In the genomic region with DNA sequence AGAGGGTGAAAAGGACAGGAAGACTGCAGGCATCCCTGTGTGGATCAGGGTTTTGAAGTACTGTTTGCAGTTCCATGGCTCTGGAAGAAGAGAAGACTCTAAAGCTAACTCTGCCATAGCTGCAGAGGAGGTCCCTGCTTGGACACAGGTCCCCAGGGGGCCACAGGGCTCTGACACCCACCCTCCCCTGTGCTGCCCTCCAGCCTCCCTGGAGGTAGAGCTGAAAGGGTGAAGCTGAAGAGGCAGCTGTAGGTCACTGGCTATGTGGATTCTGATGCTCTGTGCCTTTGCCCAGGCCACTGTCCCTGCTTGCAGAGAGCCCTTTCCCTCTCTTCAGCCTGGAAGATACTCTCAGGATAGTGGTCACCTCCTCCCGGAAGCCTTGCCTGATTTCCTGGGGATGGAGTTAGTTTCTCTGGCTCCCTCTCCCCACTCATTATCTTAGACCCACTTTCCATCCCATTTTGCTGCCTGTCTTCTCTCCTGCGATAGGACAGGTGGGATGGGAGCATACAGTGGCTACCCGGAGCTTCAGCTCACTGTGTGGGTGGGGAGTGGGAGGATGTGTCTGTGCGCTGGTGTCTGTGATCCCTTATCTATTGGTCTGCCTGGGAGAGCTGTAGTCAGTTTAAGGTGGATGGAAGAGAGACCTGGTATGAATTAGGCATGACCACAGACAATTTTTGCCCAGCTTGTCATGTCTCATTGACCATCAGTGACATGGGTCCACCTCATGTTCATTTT, we compare ENCODE assay signal across 23 cellular contexts.
A peak's percentile ranks its signal among the peaks of the same experiment; 100 is the strongest.
DNase-seq lines count a peak whose midpoint lies in the region; ATAC-seq and TF ChIP-seq lines count a peak whose summit lies in the region.
"Had no signal": no experiment of that assay in that cellular context is flagged by ENCODE, and none has a peak within 500 bp of the region (broad histone marks: within the 10 kb centered on the region; RNA-seq: fewer than 3 reads in every experiment).

No MANE protein-coding gene starts in this region.

- H3K9me3 Mint-ChIP-seq in MCF 10A (ENCODE audit: unreplicated experiment) (no peaks in the 10 kb centered on the region), brain (peaks cover 0 to 6% (median 3%) of the 10 kb centered on the region in 5 experiments), nephron progenitor cell (peaks cover 6% of the 10 kb centered on the region)
- H3K9me3 Mint-ChIP-seq: immature natural killer cell had no signal

- CTCF ChIA-PET in MCF 10A (lab: Yijun Ruan, JAX), result interaction anchor here (0.7 to 9.6 kb wide), 4 partner anchors 91 to 312 kb away, joined by 3 to 85 read pairs (median 4); partner anchors contain the start of gene TMEM97

- no peaks in the 10 kb centered on the region for H3K4me1 ChIP-seq in breast epithelium

- no peak for ATAC-seq in GM18511 (IDR thresholded peaks at IDR 0.05; ENCODE audit: unreplicated experiment)
- ATAC-seq in HG03280 (IDR thresholded peaks at IDR 0.05; ENCODE audit: unreplicated experiment), result no peak
- ATAC-seq: gastrocnemius medialis, sciatic nerve had no signal

- intact Hi-C loops in MCF 10A (cut with micrococcal nuclease), result no loop called here
- intact Hi-C loops in breast epithelium (cut with DNase I; ENCODE audit: low total_unique reads), result no loop called here

- DNase-seq in MCF 10A (ENCODE audit: unreplicated experiment), result no peak
- no peak for DNase-seq in breast epithelium (ENCODE audit: low spot score in 2 of 2)
- no peak for DNase-seq in nephron progenitor cell
- DNase-seq in NCI-H524 treated with DMSO at 0.1 percent for 48 hours (lab: John Stamatoyannopoulos, UW), result no peak
- DNase-seq in NCI-H446 (lab: John Stamatoyannopoulos, UW), result no peak
- DNase-seq: activated gamma-delta T cell; effector memory CD4-positive, alpha-beta T cell; esophagus squamous epithelium; gastrocnemius medialis; immature natural killer cell; NCI-H1092 treated with DMSO at 0.1 percent for 48 hours; NCI-H1930; NCI-H2227 treated with DMSO at 0.1 percent for 48 hours; ovary; transverse colon had no signal

- no peaks in the 10 kb centered on the region for H3K27me3 ChIP-seq in breast epithelium
- H3K27me3 ChIP-seq: hepatocyte, ovary had no signal

- H3K4me3 Mint-ChIP-seq in MCF 10A (ENCODE audit: unreplicated experiment) (peak overlapping the region; percentile 88), brain (peak overlapping the region in 4 of 5 experiments; percentile 22 to 92 (median 89)), nephron progenitor cell (peak overlapping the region; percentile 89)

- POLR2A ChIA-PET in MCF 10A (lab: Yijun Ruan, JAX), result interaction anchor here (0.7 to 1.2 kb wide), 4 partner anchors 10 to 128 kb away, joined by 3 to 4 read pairs (median 3); partner anchors contain the start of gene POLDIP2

- H3K4me1 Mint-ChIP-seq in MCF 10A (ENCODE audit: insufficient read depth, unreplicated experiment), result peaks cover 14% of the 10 kb centered on the region
- H3K4me1 Mint-ChIP-seq in brain, result peaks cover 13% of the 10 kb centered on the region
- peaks cover 12% of the 10 kb centered on the region for H3K4me1 Mint-ChIP-seq in nephron progenitor cell

- no peak for TF ChIP-seq CTCF in MCF 10A (IDR thresholded peaks at IDR 0.05; ENCODE audit: unreplicated experiment)
- TF ChIP-seq CTCF in breast epithelium (IDR thresholded peaks at IDR 0.05), result no peak
- TF ChIP-seq CTCF in brain (conservative IDR thresholded peaks at IDR 0.05), result no peak
- TF ChIP-seq CTCF in nephron progenitor cell (IDR thresholded peaks at IDR 0.05), result no peak

- H3K9me3 ChIP-seq in breast epithelium, result no peaks in the 10 kb centered on the region
- H3K9me3 ChIP-seq: A549, esophagus squamous epithelium, gastrocnemius medialis, ovary, transverse colon had no signal

- no peaks in the 10 kb centered on the region for H3K36me3 ChIP-seq in breast epithelium
- H3K36me3 ChIP-seq: esophagus squamous epithelium, gastrocnemius medialis, ovary, transverse colon had no signal

- H3K36me3 Mint-ChIP-seq in MCF 10A (ENCODE audit: insufficient read depth, unreplicated experiment), result peaks cover 4% of the 10 kb centered on the region
- no peaks in the 10 kb centered on the region for H3K36me3 Mint-ChIP-seq in brain
- H3K36me3 Mint-ChIP-seq in nephron progenitor cell (ENCODE audit: low read depth), result peaks cover 5% of the 10 kb centered on the region
- H3K36me3 Mint-ChIP-seq: immature natural killer cell had no signal

- H3K27ac ChIP-seq in breast epithelium, result no peak overlapping the region
- H3K27ac ChIP-seq: esophagus squamous epithelium, gastrocnemius medialis, GM23248, hepatocyte, ovary, transverse colon had no signal

- H3K27me3 Mint-ChIP-seq in MCF 10A (ENCODE audit: insufficient read depth, unreplicated experiment), result no peaks in the 10 kb centered on the region
- H3K27me3 Mint-ChIP-seq in brain, result peaks cover 55% of the 10 kb centered on the region
- H3K27me3 Mint-ChIP-seq in nephron progenitor cell (ENCODE audit: low read depth, poor library complexity), result peaks cover 62% of the 10 kb centered on the region

- no TSS peak for BruUV-seq in MCF 10A (replicated peaks; lab: Mats Ljungman, UMichigan)

- H3K4me3 ChIP-seq in breast epithelium, result no peak overlapping the region
- H3K4me3 ChIP-seq: gastrocnemius medialis, GM23248, hepatocyte, ovary had no signal

- no peak for TF ChIP-seq POLR2A in breast epithelium (IDR thresholded peaks at IDR 0.05)

- H3K27ac Mint-ChIP-seq in MCF 10A (ENCODE audit: low read depth, unreplicated experiment), result no peak overlapping the region
- H3K27ac Mint-ChIP-seq in brain, result no peak overlapping the region
- H3K27ac Mint-ChIP-seq in nephron progenitor cell, result no peak overlapping the region
- H3K27ac Mint-ChIP-seq: B cell, immature natural killer cell had no signal
